Comparison of ENCODE assay signal across 1 cellular context in genomic region chr19:17235618-17236413, GRCh38.
A peak's percentile ranks its signal among the peaks of the same experiment; 100 is the strongest.
TF ChIP-seq lines count a peak whose summit lies in the region.

No MANE protein-coding gene starts in this region.

TF ChIP-seq in K562, 482 proteins besides CTCF, POLR2A, EP300 and RAD21 (continued from another document and continues in another):
- TF ChIP-seq, protein P1, sequence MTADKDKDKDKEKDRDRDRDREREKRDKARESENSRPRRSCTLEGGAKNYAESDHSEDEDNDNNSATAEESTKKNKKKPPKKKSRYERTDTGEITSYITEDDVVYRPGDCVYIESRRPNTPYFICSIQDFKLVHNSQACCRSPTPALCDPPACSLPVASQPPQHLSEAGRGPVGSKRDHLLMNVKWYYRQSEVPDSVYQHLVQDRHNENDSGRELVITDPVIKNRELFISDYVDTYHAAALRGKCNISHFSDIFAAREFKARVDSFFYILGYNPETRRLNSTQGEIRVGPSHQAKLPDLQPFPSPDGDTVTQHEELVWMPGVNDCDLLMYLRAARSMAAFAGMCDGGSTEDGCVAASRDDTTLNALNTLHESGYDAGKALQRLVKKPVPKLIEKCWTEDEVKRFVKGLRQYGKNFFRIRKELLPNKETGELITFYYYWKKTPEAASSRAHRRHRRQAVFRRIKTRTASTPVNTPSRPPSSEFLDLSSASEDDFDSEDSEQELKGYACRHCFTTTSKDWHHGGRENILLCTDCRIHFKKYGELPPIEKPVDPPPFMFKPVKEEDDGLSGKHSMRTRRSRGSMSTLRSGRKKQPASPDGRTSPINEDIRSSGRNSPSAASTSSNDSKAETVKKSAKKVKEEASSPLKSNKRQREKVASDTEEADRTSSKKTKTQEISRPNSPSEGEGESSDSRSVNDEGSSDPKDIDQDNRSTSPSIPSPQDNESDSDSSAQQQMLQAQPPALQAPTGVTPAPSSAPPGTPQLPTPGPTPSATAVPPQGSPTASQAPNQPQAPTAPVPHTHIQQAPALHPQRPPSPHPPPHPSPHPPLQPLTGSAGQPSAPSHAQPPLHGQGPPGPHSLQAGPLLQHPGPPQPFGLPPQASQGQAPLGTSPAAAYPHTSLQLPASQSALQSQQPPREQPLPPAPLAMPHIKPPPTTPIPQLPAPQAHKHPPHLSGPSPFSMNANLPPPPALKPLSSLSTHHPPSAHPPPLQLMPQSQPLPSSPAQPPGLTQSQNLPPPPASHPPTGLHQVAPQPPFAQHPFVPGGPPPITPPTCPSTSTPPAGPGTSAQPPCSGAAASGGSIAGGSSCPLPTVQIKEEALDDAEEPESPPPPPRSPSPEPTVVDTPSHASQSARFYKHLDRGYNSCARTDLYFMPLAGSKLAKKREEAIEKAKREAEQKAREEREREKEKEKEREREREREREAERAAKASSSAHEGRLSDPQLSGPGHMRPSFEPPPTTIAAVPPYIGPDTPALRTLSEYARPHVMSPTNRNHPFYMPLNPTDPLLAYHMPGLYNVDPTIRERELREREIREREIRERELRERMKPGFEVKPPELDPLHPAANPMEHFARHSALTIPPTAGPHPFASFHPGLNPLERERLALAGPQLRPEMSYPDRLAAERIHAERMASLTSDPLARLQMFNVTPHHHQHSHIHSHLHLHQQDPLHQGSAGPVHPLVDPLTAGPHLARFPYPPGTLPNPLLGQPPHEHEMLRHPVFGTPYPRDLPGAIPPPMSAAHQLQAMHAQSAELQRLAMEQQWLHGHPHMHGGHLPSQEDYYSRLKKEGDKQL (CRISPR knock-in tag; IDR thresholded peaks at IDR 0.05; ENCODE audit: borderline replicate concordance): no peak
- TF ChIP-seq EGR1 (conservative IDR thresholded peaks at IDR 0.05) (no peak), ZNF124 (CRISPR knock-in tag; IDR thresholded peaks at IDR 0.05) (0 out of 2 replicates have a peak, but pooled peaks have one; percentile 33), ARHGAP35 (IDR thresholded peaks at IDR 0.05; ENCODE audit: partially characterized antibody) (no peak), ZNF395 (CRISPR knock-in tag; IDR thresholded peaks at IDR 0.05) (peak; percentile 64; the same call in 1 of the 2 replicates), NFRKB (IDR thresholded peaks at IDR 0.05; ENCODE audit: low read depth) (no peak), USF2 (CRISPR knock-in tag; IDR thresholded peaks at IDR 0.05) (no peak; the same call in 1 of the 2 replicates), TFE3 (CRISPR knock-in tag; IDR thresholded peaks at IDR 0.05) (no peak), SFPQ (IDR thresholded peaks at IDR 0.05; ENCODE audit: low read depth, low read length) (no peak), MTA1 (IDR thresholded peaks at IDR 0.05; ENCODE audit: borderline replicate concordance) (no peak), NCOR1 (IDR thresholded peaks at IDR 0.05) (no peak), EWSR1 (IDR thresholded peaks at IDR 0.05; ENCODE audit: borderline replicate concordance, low read depth, partially characterized antibody) (no peak), PHB (CRISPR knock-in tag; IDR thresholded peaks at IDR 0.05) (no peak), RCOR1 (IDR thresholded peaks at IDR 0.05; ENCODE audit: borderline replicate concordance in 1 of 2, low read depth in 2 of 2, low read length in 2 of 2) (0 out of 4 replicates have a peak, but pooled peaks of 1 of the 2 experiments have one; percentile 8), MTA3 (IDR thresholded peaks at IDR 0.05; ENCODE audit: borderline replicate concordance) (peak; percentile 89), SIRT6 (IDR thresholded peaks at IDR 0.05; ENCODE audit: low read depth, low read length) (no peak), TARDBP (IDR thresholded peaks at IDR 0.05) (peak; percentile 91; the same call in 1 of the 2 replicates), ARID3B (CRISPR knock-in tag; IDR thresholded peaks at IDR 0.05; ENCODE audit: borderline replicate concordance) (no peak), ZNF766 (CRISPR knock-in tag; conservative IDR thresholded peaks at IDR 0.05) (peak; percentile 67), RNF219 (CRISPR knock-in tag; IDR thresholded peaks at IDR 0.05) (no peak), EZH2 (IDR thresholded peaks at IDR 0.05; ENCODE audit: borderline replicate concordance, low read depth, low read length) (no peak), MXI1 (IDR thresholded peaks at IDR 0.05; ENCODE audit: low read depth, low read length) (no peak), SLC30A9 (CRISPR knock-in tag; IDR thresholded peaks at IDR 0.05) (no peak)
- TF ChIP-seq, protein P2, sequence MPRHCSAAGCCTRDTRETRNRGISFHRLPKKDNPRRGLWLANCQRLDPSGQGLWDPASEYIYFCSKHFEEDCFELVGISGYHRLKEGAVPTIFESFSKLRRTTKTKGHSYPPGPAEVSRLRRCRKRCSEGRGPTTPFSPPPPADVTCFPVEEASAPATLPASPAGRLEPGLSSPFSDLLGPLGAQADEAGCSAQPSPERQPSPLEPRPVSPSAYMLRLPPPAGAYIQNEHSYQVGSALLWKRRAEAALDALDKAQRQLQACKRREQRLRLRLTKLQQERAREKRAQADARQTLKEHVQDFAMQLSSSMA (CRISPR knock-in tag; IDR thresholded peaks at IDR 0.05): 0 out of 2 replicates have a peak, but pooled peaks have one; percentile 64
- TF ChIP-seq, protein P3, sequence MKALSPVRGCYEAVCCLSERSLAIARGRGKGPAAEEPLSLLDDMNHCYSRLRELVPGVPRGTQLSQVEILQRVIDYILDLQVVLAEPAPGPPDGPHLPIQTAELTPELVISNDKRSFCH (CRISPR knock-in tag; IDR thresholded peaks at IDR 0.05): no peak
- TF ChIP-seq, protein P3 (tag; IDR thresholded peaks at IDR 0.05): peak; percentile 82
- TF ChIP-seq, protein P4, sequence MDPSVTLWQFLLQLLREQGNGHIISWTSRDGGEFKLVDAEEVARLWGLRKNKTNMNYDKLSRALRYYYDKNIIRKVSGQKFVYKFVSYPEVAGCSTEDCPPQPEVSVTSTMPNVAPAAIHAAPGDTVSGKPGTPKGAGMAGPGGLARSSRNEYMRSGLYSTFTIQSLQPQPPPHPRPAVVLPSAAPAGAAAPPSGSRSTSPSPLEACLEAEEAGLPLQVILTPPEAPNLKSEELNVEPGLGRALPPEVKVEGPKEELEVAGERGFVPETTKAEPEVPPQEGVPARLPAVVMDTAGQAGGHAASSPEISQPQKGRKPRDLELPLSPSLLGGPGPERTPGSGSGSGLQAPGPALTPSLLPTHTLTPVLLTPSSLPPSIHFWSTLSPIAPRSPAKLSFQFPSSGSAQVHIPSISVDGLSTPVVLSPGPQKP (CRISPR knock-in tag; IDR thresholded peaks at IDR 0.05): no peak
- TF ChIP-seq, protein P5, sequence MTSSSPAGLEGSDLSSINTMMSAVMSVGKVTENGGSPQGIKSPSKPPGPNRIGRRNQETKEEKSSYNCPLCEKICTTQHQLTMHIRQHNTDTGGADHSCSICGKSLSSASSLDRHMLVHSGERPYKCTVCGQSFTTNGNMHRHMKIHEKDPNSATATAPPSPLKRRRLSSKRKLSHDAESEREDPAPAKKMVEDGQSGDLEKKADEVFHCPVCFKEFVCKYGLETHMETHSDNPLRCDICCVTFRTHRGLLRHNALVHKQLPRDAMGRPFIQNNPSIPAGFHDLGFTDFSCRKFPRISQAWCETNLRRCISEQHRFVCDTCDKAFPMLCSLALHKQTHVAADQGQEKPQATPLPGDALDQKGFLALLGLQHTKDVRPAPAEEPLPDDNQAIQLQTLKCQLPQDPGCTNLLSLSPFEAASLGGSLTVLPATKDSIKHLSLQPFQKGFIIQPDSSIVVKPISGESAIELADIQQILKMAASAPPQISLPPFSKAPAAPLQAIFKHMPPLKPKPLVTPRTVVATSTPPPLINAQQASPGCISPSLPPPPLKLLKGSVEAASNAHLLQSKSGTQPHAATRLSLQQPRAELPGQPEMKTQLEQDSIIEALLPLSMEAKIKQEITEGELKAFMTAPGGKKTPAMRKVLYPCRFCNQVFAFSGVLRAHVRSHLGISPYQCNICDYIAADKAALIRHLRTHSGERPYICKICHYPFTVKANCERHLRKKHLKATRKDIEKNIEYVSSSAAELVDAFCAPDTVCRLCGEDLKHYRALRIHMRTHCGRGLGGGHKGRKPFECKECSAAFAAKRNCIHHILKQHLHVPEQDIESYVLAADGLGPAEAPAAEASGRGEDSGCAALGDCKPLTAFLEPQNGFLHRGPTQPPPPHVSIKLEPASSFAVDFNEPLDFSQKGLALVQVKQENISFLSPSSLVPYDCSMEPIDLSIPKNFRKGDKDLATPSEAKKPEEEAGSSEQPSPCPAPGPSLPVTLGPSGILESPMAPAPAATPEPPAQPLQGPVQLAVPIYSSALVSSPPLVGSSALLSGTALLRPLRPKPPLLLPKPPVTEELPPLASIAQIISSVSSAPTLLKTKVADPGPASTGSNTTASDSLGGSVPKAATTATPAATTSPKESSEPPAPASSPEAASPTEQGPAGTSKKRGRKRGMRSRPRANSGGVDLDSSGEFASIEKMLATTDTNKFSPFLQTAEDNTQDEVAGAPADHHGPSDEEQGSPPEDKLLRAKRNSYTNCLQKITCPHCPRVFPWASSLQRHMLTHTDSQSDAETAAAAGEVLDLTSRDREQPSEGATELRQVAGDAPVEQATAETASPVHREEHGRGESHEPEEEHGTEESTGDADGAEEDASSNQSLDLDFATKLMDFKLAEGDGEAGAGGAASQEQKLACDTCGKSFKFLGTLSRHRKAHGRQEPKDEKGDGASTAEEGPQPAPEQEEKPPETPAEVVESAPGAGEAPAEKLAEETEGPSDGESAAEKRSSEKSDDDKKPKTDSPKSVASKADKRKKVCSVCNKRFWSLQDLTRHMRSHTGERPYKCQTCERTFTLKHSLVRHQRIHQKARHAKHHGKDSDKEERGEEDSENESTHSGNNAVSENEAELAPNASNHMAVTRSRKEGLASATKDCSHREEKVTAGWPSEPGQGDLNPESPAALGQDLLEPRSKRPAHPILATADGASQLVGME (CRISPR knock-in tag; IDR thresholded peaks at IDR 0.05): peak; percentile 64
